In genomic region chr1:232597721-232598120, GRCh38 we compare ENCODE assay signal across 13 cellular contexts. TPM values are rescaled to one million over a fixed set of nuclear protein-coding genes. Genes with fewer than 3 reads are reported as not detected.
DNase-seq lines count a peak whose midpoint lies in the region; ATAC-seq and TF ChIP-seq lines count a peak whose summit lies in the region.
"Had no signal": no experiment of that assay in that cellular context is flagged by ENCODE, and none has a peak within 500 bp of the region (broad histone marks: within the 10 kb centered on the region; RNA-seq: fewer than 3 reads in every experiment).

No MANE protein-coding gene starts in this region.

- TF ChIP-seq CTCF in omental fat pad (IDR thresholded peaks at IDR 0.05) (no peak), RWPE1 (conservative IDR thresholded peaks at IDR 0.05; ENCODE audit: low read depth) (no peak)

- CTCF ChIA-PET in RWPE1 (lab: Yijun Ruan, JAX): no interaction called here

- ATAC-seq in GM19023 (IDR thresholded peaks at IDR 0.05; ENCODE audit: unreplicated experiment): peak; percentile 57
- peak; percentile 26 for ATAC-seq in GM21619 (IDR thresholded peaks at IDR 0.05; ENCODE audit: unreplicated experiment)
- peak; percentile 38 for ATAC-seq in HG03196 (IDR thresholded peaks at IDR 0.05; ENCODE audit: unreplicated experiment)
- ATAC-seq in omental fat pad (ENCODE audit: low FRiP score): peak; percentile 19
- ATAC-seq in HG03108 (IDR thresholded peaks at IDR 0.05; ENCODE audit: unreplicated experiment): no peak

- POLR2A ChIA-PET in RWPE1 (lab: Yijun Ruan, JAX; ENCODE audit: low non-redundant PET): interaction anchor here (0.6 kb wide), 1 partner anchor 102 kb away, joined by 3 read pairs; no protein-coding TSS in a partner anchor

- no peak overlapping the region for H3K27ac ChIP-seq in RWPE1

- no peak for DNase-seq in omental fat pad (ENCODE audit: low spot score)
- no peak for DNase-seq in ecto neural progenitor cell (ENCODE audit: low spot score)
- no peak for DNase-seq in RWPE1 (ENCODE audit: low spot score)
- DNase-seq: activated CD4-positive, alpha-beta T cell treated with anti-CD3 and anti-CD28 coated beads, Interleukin-2, amount 50 U/mL, for 1 hour; DMS79; effector CD8-positive, alpha-beta T cell; hippocampal formation; IMR-90; SHP77 treated with DMSO at 0.1 percent for 48 hours had no signal

RNA-seq across cellular contexts. Expression of gene SIPA1L2, which starts 32.2 kb away (rescaled TPM):
- 100 to 1,000 TPM in 1 of 4 donors, 10 to 100 TPM in 3; 20.5 to 111 (median 39.8) TPM for total RNA-seq in omental fat pad
